ENCODE assay signal across 1 cellular context in genomic region chr19:49017666-49018351, GRCh38.
TF ChIP-seq lines count a peak whose summit lies in the region.

No MANE protein-coding gene starts in this region.

TF ChIP-seq in IMR-90, 13 proteins besides CTCF, POLR2A, EP300 and RAD21 (continued from another document):
- TF ChIP-seq USF2 (IDR thresholded peaks at IDR 0.05; ENCODE audit: low read depth, low read length), result no peak
- TF ChIP-seq MXI1 (IDR thresholded peaks at IDR 0.05; ENCODE audit: borderline replicate concordance, low read depth, low read length), result peak; percentile 20; the same call in 1 of the 2 replicates
- TF ChIP-seq CEBPB (IDR thresholded peaks at IDR 0.05; ENCODE audit: low read depth, low read length), result no peak
